ENCODE assay signal across 19 cellular contexts in genomic region chr13:108313382-108313781, GRCh38. TPM values are rescaled to one million over a fixed set of nuclear protein-coding genes. Genes with fewer than 3 reads are reported as not detected.
A peak's percentile ranks its signal among the peaks of the same experiment; 100 is the strongest.
DNase-seq lines count a peak whose midpoint lies in the region; TF ChIP-seq lines count a peak whose summit lies in the region.
"Had no signal": no experiment of that assay in that cellular context is flagged by ENCODE, and none has a peak within 500 bp of the region (broad histone marks: within the 10 kb centered on the region; RNA-seq: fewer than 3 reads in every experiment).

No MANE protein-coding gene starts in this region.

- H3K36me3 ChIP-seq in breast epithelium = no peaks in the 10 kb centered on the region
- H3K36me3 ChIP-seq in colonic mucosa = no peaks in the 10 kb centered on the region
- H3K36me3 ChIP-seq: SJSA1 had no signal

- H3K4me1 ChIP-seq in breast epithelium (no peaks in the 10 kb centered on the region), colonic mucosa (no peaks in the 10 kb centered on the region)
- H3K4me1 ChIP-seq: SJSA1 had no signal

- H3K4me3 Mint-ChIP-seq in MCF 10A (ENCODE audit: unreplicated experiment) = no peak overlapping the region
- H3K4me3 Mint-ChIP-seq: B cell; CD4-positive, alpha-beta T cell had no signal

- DNase-seq in MCF 10A (ENCODE audit: unreplicated experiment) (peak; percentile 10), breast epithelium (ENCODE audit: low spot score in 2 of 2) (no peak), NCI-H1694 (lab: John Stamatoyannopoulos, UW) (peak; percentile 28), colonic mucosa (peak; percentile 37), myocyte (ENCODE audit: low read depth) (peak; percentile 6), NCI-H774 (lab: John Stamatoyannopoulos, UW) (no peak), NCI-H2107 treated with DMSO at 0.1 percent for 48 hours (lab: John Stamatoyannopoulos, UW; ENCODE audit: unreplicated experiment) (no peak), retina (no peak)
- DNase-seq: CD4-positive, alpha-beta T cell; GF-D8; GOT3; MV-4-11; NCI-H146; NCI-H524 treated with DMSO at 0.1 percent for 48 hours; PC-9; SW 1271 had no signal

- no peaks in the 10 kb centered on the region for H3K36me3 Mint-ChIP-seq in MCF 10A (ENCODE audit: insufficient read depth, unreplicated experiment)

- CTCF ChIA-PET in MCF 10A (lab: Yijun Ruan, JAX) = interaction anchor here (0.9 kb wide), 1 partner anchor 584 kb away, joined by 3 read pairs; no protein-coding TSS in a partner anchor

- TF ChIP-seq CTCF in MCF 10A (IDR thresholded peaks at IDR 0.05; ENCODE audit: unreplicated experiment) (no peak), breast epithelium (IDR thresholded peaks at IDR 0.05) (no peak), colonic mucosa (IDR thresholded peaks at IDR 0.05) (no peak)

- intact Hi-C loops in MCF 10A (cut with micrococcal nuclease) = no loop called here
- intact Hi-C loops in breast epithelium (cut with DNase I; ENCODE audit: low total_unique reads) = no loop called here
- intact Hi-C loops in colonic mucosa (cut with DNase I) = no loop called here

- H3K4me3 ChIP-seq in breast epithelium (no peak overlapping the region), colonic mucosa (no peak overlapping the region)
- H3K4me3 ChIP-seq: PC-9, SJSA1 had no signal

- H3K27me3 ChIP-seq in breast epithelium (no peaks in the 10 kb centered on the region), colonic mucosa (no peaks in the 10 kb centered on the region)

- H3K9me3 Mint-ChIP-seq in MCF 10A (ENCODE audit: unreplicated experiment) = no peaks in the 10 kb centered on the region

- H3K27ac ChIP-seq in breast epithelium (no peak overlapping the region), colonic mucosa (no peak overlapping the region)
- H3K27ac ChIP-seq: HL-60, PC-9, SJSA1 had no signal

- no peaks in the 10 kb centered on the region for H3K9me3 ChIP-seq in breast epithelium
- H3K9me3 ChIP-seq in colonic mucosa = no peaks in the 10 kb centered on the region

- no peak overlapping the region for H3K9ac ChIP-seq in colonic mucosa (ENCODE audit: low read depth in 2 of 2, low read length in 2 of 2)

- POLR2A ChIA-PET in MCF 10A (lab: Yijun Ruan, JAX) = no interaction called here

- no TSS peak for BruUV-seq in MCF 10A (replicated peaks; lab: Mats Ljungman, UMichigan)

- H3K4me1 Mint-ChIP-seq in MCF 10A (ENCODE audit: insufficient read depth, unreplicated experiment) = peaks cover 6% of the 10 kb centered on the region

- H3K27ac Mint-ChIP-seq in MCF 10A (ENCODE audit: low read depth, unreplicated experiment) = no peak overlapping the region
- H3K27ac Mint-ChIP-seq: B cell; CD4-positive, alpha-beta T cell had no signal

- H3K27me3 Mint-ChIP-seq in MCF 10A (ENCODE audit: insufficient read depth, unreplicated experiment) = peaks cover 15% of the 10 kb centered on the region
- H3K27me3 Mint-ChIP-seq: B cell; CD4-positive, alpha-beta T cell had no signal

- no peak for TF ChIP-seq POLR2A in breast epithelium (IDR thresholded peaks at IDR 0.05)

RNA-seq across cellular contexts. Expression of gene TNFSF13B, which starts 43.9 kb away (rescaled TPM):
- total RNA-seq in MCF 10A (2022) (2.5 and 3.3 TPM in 2 replicates), breast epithelium (1 to 10 TPM; 3.2 to 4.5 (median 3.9) TPM), colonic mucosa (1 to 10 TPM; 2.9 to 4.6 TPM), myocyte (1.8 and 2.5 TPM in 2 replicates)
- 0.21 TPM for polyA plus RNA-seq in myocyte (2012)

Comparison
In these comparisons a context has a peak if more than half of its experiments do, and no peak if none do; other contexts are left out.
1. DNase-seq: peak in MCF 10A (single experiment), NCI-H1694 (single experiment), colonic mucosa (single experiment) and myocyte (single experiment); none in breast epithelium (0 of 2), NCI-H774 (single experiment), NCI-H2107 treated with DMSO at 0.1 percent for 48 hours (single experiment) and retina (single experiment).